In genomic region chr13:75417006-75417384, GRCh38 we compare ENCODE assay signal across 12 cellular contexts.
A peak's percentile ranks its signal among the peaks of the same experiment; 100 is the strongest.
DNase-seq lines count a peak whose midpoint lies in the region; ATAC-seq and TF ChIP-seq lines count a peak whose summit lies in the region.
"Had no signal": no experiment of that assay in that cellular context is flagged by ENCODE, and none has a peak within 500 bp of the region (broad histone marks: within the 10 kb centered on the region; RNA-seq: fewer than 3 reads in every experiment).

No MANE protein-coding gene starts in this region.

- H3K4me1 ChIP-seq in CD4-positive, CD25-positive, alpha-beta regulatory T cell (ENCODE audit: control insufficient read depth, insufficient read depth, low read length, poor library complexity, severe bottlenecking) = no peaks in the 10 kb centered on the region
- peaks cover 15% of the 10 kb centered on the region for H3K4me1 ChIP-seq in right cardiac atrium (ENCODE audit: control insufficient read depth, insufficient read depth, low read length)
- peaks cover 13% of the 10 kb centered on the region for H3K4me1 ChIP-seq in prostate gland (replicated peaks)
- H3K4me1 ChIP-seq: SJSA1 had no signal

- peak overlapping the region in 1 of 4 donors; percentile 70 for H3K4me3 Mint-ChIP-seq in CD4-positive, CD25-positive, alpha-beta regulatory T cell

- H3K27ac Mint-ChIP-seq in CD4-positive, CD25-positive, alpha-beta regulatory T cell = peak overlapping the region in 2 of 3 donors; percentile 4 to 29

- H3K9me3 Mint-ChIP-seq in CD4-positive, CD25-positive, alpha-beta regulatory T cell = peaks cover 0 to 2% (median 0%) of the 10 kb centered on the region in 7 donors

- DNase-seq in CD4-positive, CD25-positive, alpha-beta regulatory T cell = no peak
- DNase-seq in LHCN-M2 (ENCODE audit: low read depth) = peak; percentile 49
- peak in 2 of 3 donors; percentile 16 to 42 for DNase-seq in right cardiac atrium
- no peak for DNase-seq in NCI-H1930 (lab: John Stamatoyannopoulos, UW)
- DNase-seq in activated CD8-positive, alpha-beta memory T cell treated with anti-CD3 and anti-CD28 coated beads, Interleukin-2, amount 50 U/mL, for 48 hours = no peak
- no peak for DNase-seq in HK-2 (ENCODE audit: unreplicated experiment)
- DNase-seq in prostate gland (ENCODE audit: low spot score) = no peak
- DNase-seq: BE2C, hypothalamus, NCI-H1105 had no signal

- peaks cover 0 to 12% (median 2%) of the 10 kb centered on the region in 4 donors for H3K4me1 Mint-ChIP-seq in CD4-positive, CD25-positive, alpha-beta regulatory T cell

- no peak for TF ChIP-seq CTCF in prostate gland (IDR thresholded peaks at IDR 0.05)

- no peaks in the 10 kb centered on the region for H3K36me3 Mint-ChIP-seq in CD4-positive, CD25-positive, alpha-beta regulatory T cell

- H3K4me3 ChIP-seq in CD4-positive, CD25-positive, alpha-beta regulatory T cell (ENCODE audit: low read depth, low read length) = no peak overlapping the region
- H3K4me3 ChIP-seq in right cardiac atrium (ENCODE audit: low read length) (no peak overlapping the region), prostate gland (no peak overlapping the region)
- H3K4me3 ChIP-seq: SJSA1 had no signal

- TF ChIP-seq POLR2A in prostate gland (IDR thresholded peaks at IDR 0.05) = no peak

- WGBS in right cardiac atrium = 76% methylated on average over 6 of the region's 6 CpGs
- 79% methylated on average over 6 of the region's 6 CpGs for WGBS in prostate gland

- no peaks in the 10 kb centered on the region for H3K9me3 ChIP-seq in CD4-positive, CD25-positive, alpha-beta regulatory T cell (ENCODE audit: control insufficient read depth in 2 of 2, low read length in 2 of 2)
- H3K9me3 ChIP-seq in right cardiac atrium (ENCODE audit: control insufficient read depth, low read length) = no peaks in the 10 kb centered on the region
- H3K9me3 ChIP-seq in prostate gland = no peaks in the 10 kb centered on the region
- H3K9me3 ChIP-seq: BE2C, SJSA1 had no signal

- H3K27me3 ChIP-seq in CD4-positive, CD25-positive, alpha-beta regulatory T cell (ENCODE audit: control insufficient read depth, insufficient read depth, low read length) = no peaks in the 10 kb centered on the region
- no peaks in the 10 kb centered on the region for H3K27me3 ChIP-seq in right cardiac atrium (ENCODE audit: control insufficient read depth, insufficient read depth)
- no peaks in the 10 kb centered on the region for H3K27me3 ChIP-seq in prostate gland (replicated peaks; ENCODE audit: insufficient read depth)
- H3K27me3 ChIP-seq: BE2C had no signal

- ATAC-seq in CD4-positive, CD25-positive, alpha-beta regulatory T cell (ENCODE audit: low read depth in 2 of 2) = no peak
- peak; percentile 22 for ATAC-seq in GM21576 (IDR thresholded peaks at IDR 0.05; ENCODE audit: unreplicated experiment)
- peak; percentile 10 to 39 for ATAC-seq in right cardiac atrium

- no peak overlapping the region for H3K27ac ChIP-seq in CD4-positive, CD25-positive, alpha-beta regulatory T cell (ENCODE audit: insufficient read depth, low read length, poor library complexity, severe bottlenecking)
- H3K27ac ChIP-seq in right cardiac atrium (ENCODE audit: low read length) (peak overlapping the region; percentile 89), prostate gland (peak overlapping the region in 1 of 2 donors; percentile 13)
- H3K27ac ChIP-seq: SJSA1 had no signal

- intact Hi-C loops in right cardiac atrium (cut with DNase I) (loop anchor here in 1 of 4 donors (10.0 kb wide), 1 partner anchor 58 kb away; no protein-coding TSS in a partner anchor), prostate gland (cut with DNase I) (no loop called here)

- no peaks in the 10 kb centered on the region for H3K36me3 ChIP-seq in CD4-positive, CD25-positive, alpha-beta regulatory T cell (ENCODE audit: control insufficient read depth, insufficient read depth, low read length)
- no peaks in the 10 kb centered on the region for H3K36me3 ChIP-seq in prostate gland
- H3K36me3 ChIP-seq: BE2C, SJSA1 had no signal

- H3K27me3 Mint-ChIP-seq in CD4-positive, CD25-positive, alpha-beta regulatory T cell = peaks cover 8% of the 10 kb centered on the region

Comparison
In these comparisons a context has a peak if more than half of its experiments do, and no peak if none do; other contexts are left out.
1. ATAC-seq: peak in GM21576 (single experiment) and right cardiac atrium (2 of 2); none in CD4-positive, CD25-positive, alpha-beta regulatory T cell (0 of 2).
2. DNase-seq: peak in LHCN-M2 (single experiment) and right cardiac atrium (2 of 3); none in CD4-positive, CD25-positive, alpha-beta regulatory T cell (0 of 3), NCI-H1930 (0 of 2), activated CD8-positive, alpha-beta memory T cell treated with anti-CD3 and anti-CD28 coated beads, Interleukin-2, amount 50 U/mL, for 48 hours (single experiment), HK-2 (single experiment) and prostate gland (single experiment).